ENCODE assay signal across 14 cellular contexts in the genomic region with DNA sequence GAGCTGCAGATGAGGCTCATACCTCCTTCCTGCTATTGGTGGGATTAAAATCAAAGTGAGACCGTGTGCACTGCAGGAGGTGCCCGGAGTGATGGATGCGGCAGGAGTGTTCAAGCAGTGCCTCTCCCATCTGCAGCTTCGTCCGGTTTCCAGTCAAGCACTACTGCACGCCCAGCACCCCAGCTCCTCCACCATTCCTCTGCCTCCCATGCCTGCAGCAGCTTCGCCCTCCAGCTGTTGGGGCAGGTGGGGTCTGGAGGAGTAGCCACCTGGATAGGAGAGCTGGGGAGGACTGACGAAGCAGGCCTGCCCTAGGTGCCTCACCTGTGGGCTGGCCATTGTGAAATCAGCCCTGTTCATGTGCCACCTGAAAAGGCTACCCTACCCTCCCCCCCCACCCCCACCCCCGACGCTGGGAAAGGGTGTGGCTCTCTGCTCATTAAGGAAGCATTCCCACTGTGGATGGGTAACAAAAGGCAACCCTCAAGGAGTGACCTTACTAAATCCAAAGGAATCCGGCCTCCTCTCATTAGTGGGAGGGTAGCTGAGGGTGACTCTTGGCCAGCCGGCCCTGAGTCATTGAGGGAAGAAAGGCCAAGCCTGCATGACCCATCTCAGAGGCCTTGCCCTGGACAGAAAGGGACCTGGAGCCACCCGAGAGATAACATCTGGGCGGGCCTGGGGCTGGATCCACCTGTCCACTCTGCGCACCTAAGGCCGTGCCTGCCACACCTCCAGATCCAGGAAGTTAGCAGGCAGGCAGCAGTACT.
DNase-seq lines count a peak whose midpoint lies in the region; ATAC-seq, FAIRE-seq and TF ChIP-seq lines count a peak whose summit lies in the region.
"Had no signal": no experiment of that assay in that cellular context is flagged by ENCODE, and none has a peak within 500 bp of the region (broad histone marks: within the 10 kb centered on the region; RNA-seq: fewer than 3 reads in every experiment).

No MANE protein-coding gene starts in this region.

- H3K4me3 Mint-ChIP-seq in Calu3 (ENCODE audit: low read depth, unreplicated experiment), result no peak overlapping the region
- H3K4me3 Mint-ChIP-seq: activated CD4-positive, alpha-beta T cell treated with anti-CD3 and anti-CD28 coated beads, Interleukin-2, amount 10 ng/mL, durations not matched to agents 7 days and 5 days; B cell had no signal

- peak overlapping the region; percentile 69 for H3K27ac Mint-ChIP-seq in Calu3 (ENCODE audit: unreplicated experiment)
- H3K27ac Mint-ChIP-seq: activated CD4-positive, alpha-beta T cell treated with anti-CD3 and anti-CD28 coated beads, Interleukin-2, amount 10 ng/mL, durations not matched to agents 7 days and 5 days; B cell had no signal

- H3K27me3 ChIP-seq in bronchial epithelial cell (ENCODE audit: control insufficient read depth, insufficient read depth, low read length), result no peaks in the 10 kb centered on the region
- no peaks in the 10 kb centered on the region for H3K27me3 ChIP-seq in lower lobe of right lung (ENCODE audit: low read depth)
- H3K27me3 ChIP-seq: esophagus muscularis mucosa, spleen had no signal

- H3K9me3 ChIP-seq in lower lobe of right lung, result no peaks in the 10 kb centered on the region
- H3K9me3 ChIP-seq: esophagus muscularis mucosa, spleen had no signal

- no peak overlapping the region for H3K27ac ChIP-seq in lower lobe of right lung
- H3K27ac ChIP-seq: esophagus muscularis mucosa had no signal

- DNase-seq in Calu3, result peak; percentile 57
- peak; percentile 75 for DNase-seq in LoVo (ENCODE audit: low spot score)
- peak; percentile 90 for DNase-seq in bronchial epithelial cell (ENCODE audit: low read depth)
- no peak for DNase-seq in lower lobe of right lung
- no peak for DNase-seq in NCI-H510A (lab: John Stamatoyannopoulos, UW)
- DNase-seq in OCI-M1 (lab: John Stamatoyannopoulos, UW), result no peak
- DNase-seq: activated CD4-positive, alpha-beta T cell treated with anti-CD3 and anti-CD28 coated beads, Interleukin-2, amount 10 ng/mL, durations not matched to agents 7 days and 5 days; activated gamma-delta T cell; spleen had no signal

- no peaks in the 10 kb centered on the region for H3K27me3 Mint-ChIP-seq in Calu3 (ENCODE audit: unreplicated experiment)

- H3K4me3 ChIP-seq in bronchial epithelial cell (ENCODE audit: low read depth, low read length) (no peak overlapping the region), lower lobe of right lung (no peak overlapping the region)
- H3K4me3 ChIP-seq: esophagus muscularis mucosa, spleen had no signal

- H3K4me1 Mint-ChIP-seq in Calu3 (ENCODE audit: low read depth, unreplicated experiment), result peaks cover 47% of the 10 kb centered on the region
- H3K4me1 Mint-ChIP-seq: activated CD4-positive, alpha-beta T cell treated with anti-CD3 and anti-CD28 coated beads, Interleukin-2, amount 10 ng/mL, durations not matched to agents 7 days and 5 days had no signal

- H3K36me3 Mint-ChIP-seq in Calu3 (ENCODE audit: insufficient read depth, unreplicated experiment), result peaks cover 21% of the 10 kb centered on the region

- H3K36me3 ChIP-seq in bronchial epithelial cell (ENCODE audit: control insufficient read depth, insufficient read depth, low read length), result no peaks in the 10 kb centered on the region
- H3K36me3 ChIP-seq in lower lobe of right lung, result no peaks in the 10 kb centered on the region
- H3K36me3 ChIP-seq: esophagus muscularis mucosa, spleen had no signal

- no peak for FAIRE-seq in bronchial epithelial cell (lab: Jason Lieb, UNC)

- ATAC-seq in lower lobe of right lung (peak; percentile 9 to 20), GM21717 (IDR thresholded peaks at IDR 0.05; ENCODE audit: unreplicated experiment) (no peak), GM21367 (IDR thresholded peaks at IDR 0.05; ENCODE audit: unreplicated experiment) (no peak)
- ATAC-seq: left lobe of liver had no signal

- BruUV-seq in Calu3 (replicated peaks; lab: Mats Ljungman, UMichigan), result no TSS peak

- CTCF ChIA-PET in Calu3 (lab: Charles Lee), result interaction anchor here (0.6 to 0.7 kb wide), 3 partner anchors 10 to 238 kb away, joined by 4 to 5 read pairs (median 4); no protein-coding TSS in a partner anchor

- no peaks in the 10 kb centered on the region for H3K9me3 Mint-ChIP-seq in Calu3 (ENCODE audit: low read depth, unreplicated experiment)
- H3K9me3 Mint-ChIP-seq: activated CD4-positive, alpha-beta T cell treated with anti-CD3 and anti-CD28 coated beads, Interleukin-2, amount 10 ng/mL, durations not matched to agents 7 days and 5 days had no signal

- intact Hi-C loops in Calu3 (cut with micrococcal nuclease; ENCODE audit: unreplicated experiment), result no loop called here
- intact Hi-C loops in lower lobe of right lung (cut with DNase I), result no loop called here

- peaks cover 5% of the 10 kb centered on the region for H3K4me1 ChIP-seq in lower lobe of right lung

- no peak for TF ChIP-seq CTCF in Calu3 (IDR thresholded peaks at IDR 0.05; ENCODE audit: unreplicated experiment)
- TF ChIP-seq CTCF in bronchial epithelial cell (IDR thresholded peaks at IDR 0.05; ENCODE audit: insufficient read depth, low read length, severe bottlenecking), result no peak
- TF ChIP-seq CTCF in lower lobe of right lung (IDR thresholded peaks at IDR 0.05), result no peak

Comparison
In these comparisons a context has a peak if more than half of its experiments do, and no peak if none do; other contexts are left out.
1. DNase-seq: peak in Calu3 (single experiment), LoVo (single experiment) and bronchial epithelial cell (single experiment); none in lower lobe of right lung (single experiment), NCI-H510A (single experiment) and OCI-M1 (single experiment).
2. ATAC-seq: peak in lower lobe of right lung (2 of 2); none in GM21717 (single experiment) and GM21367 (single experiment).